In genomic region chr10:103078309-103078615, GRCh38 we compare ENCODE assay signal across 16 cellular contexts.
DNase-seq lines count a peak whose midpoint lies in the region; ATAC-seq and TF ChIP-seq lines count a peak whose summit lies in the region.
"Had no signal": no experiment of that assay in that cellular context is flagged by ENCODE, and none has a peak within 500 bp of the region (broad histone marks: within the 10 kb centered on the region; RNA-seq: fewer than 3 reads in every experiment).

No MANE protein-coding gene starts in this region.

- H3K9me3 ChIP-seq in ascending aorta: no peaks in the 10 kb centered on the region
- no peaks in the 10 kb centered on the region for H3K9me3 ChIP-seq in esophagus muscularis mucosa
- H3K9me3 ChIP-seq in thoracic aorta: no peaks in the 10 kb centered on the region
- H3K9me3 ChIP-seq: HAP-1 had no signal

- no peak for TF ChIP-seq EP300 in esophagus muscularis mucosa (IDR thresholded peaks at IDR 0.05)

- no peaks in the 10 kb centered on the region for H3K27me3 ChIP-seq in ascending aorta
- H3K27me3 ChIP-seq in esophagus muscularis mucosa: no peaks in the 10 kb centered on the region
- no peaks in the 10 kb centered on the region for H3K27me3 ChIP-seq in thoracic aorta (replicated peaks; ENCODE audit: insufficient read depth)

- no peak for DNase-seq in ascending aorta (ENCODE audit: low spot score in 2 of 2)
- peak; percentile 68 for DNase-seq in esophagus muscularis mucosa (ENCODE audit: extremely low spot score)
- DNase-seq in osteocyte (ENCODE audit: extremely low spot score, unreplicated experiment): peak; percentile 69
- no peak for DNase-seq in thoracic aorta (ENCODE audit: low spot score)
- no peak for DNase-seq in head of caudate nucleus
- no peak for DNase-seq in putamen (ENCODE audit: low spot score)
- no peak for DNase-seq in NCI-H1930 (lab: John Stamatoyannopoulos, UW)
- no peak for DNase-seq in C1 segment of cervical spinal cord (lab: John Stamatoyannopoulos, UW)
- DNase-seq: CD4-positive, alpha-beta memory T cell; DMS79; HFFc6 had no signal

- TF ChIP-seq CTCF in ascending aorta (IDR thresholded peaks at IDR 0.05): no peak
- no peak for TF ChIP-seq CTCF in esophagus muscularis mucosa (IDR thresholded peaks at IDR 0.05)
- TF ChIP-seq CTCF in osteocyte (IDR thresholded peaks at IDR 0.05): no peak
- TF ChIP-seq CTCF in thoracic aorta (IDR thresholded peaks at IDR 0.05): no peak

- intact Hi-C loops in ascending aorta (cut with DNase I) (loop anchor here (5.0 kb wide), 1 partner anchor 164 kb away; no protein-coding TSS in a partner anchor), esophagus muscularis mucosa (cut with DNase I) (loop anchor here (10.0 kb wide), 1 partner anchor 167 kb away; the partner anchor contains the start of gene RPEL1), head of caudate nucleus (cut with DNase I) (loop anchor here (10.0 kb wide), 1 partner anchor 343 kb away; no protein-coding TSS in a partner anchor)

- H3K4me1 Mint-ChIP-seq in osteocyte (ENCODE audit: unreplicated experiment): no peaks in the 10 kb centered on the region
- H3K4me1 Mint-ChIP-seq: B cell; CD4-positive, alpha-beta memory T cell had no signal

- WGBS in esophagus muscularis mucosa: 76% methylated on average over 3 of the region's 3 CpGs

- no peaks in the 10 kb centered on the region for H3K27me3 Mint-ChIP-seq in osteocyte (ENCODE audit: unreplicated experiment)
- H3K27me3 Mint-ChIP-seq: B cell; CD4-positive, alpha-beta memory T cell had no signal

- peaks cover 19% of the 10 kb centered on the region for H3K36me3 Mint-ChIP-seq in osteocyte (ENCODE audit: unreplicated experiment)

- no peaks in the 10 kb centered on the region for H3K9me3 Mint-ChIP-seq in osteocyte (ENCODE audit: unreplicated experiment)
- H3K9me3 Mint-ChIP-seq: CD4-positive, alpha-beta memory T cell; HFFc6 had no signal

- H3K27ac ChIP-seq in ascending aorta: peak overlapping the region; percentile 59 to 71
- H3K27ac ChIP-seq in esophagus muscularis mucosa (replicated peaks in 1 of 4): no peak overlapping the region
- H3K27ac ChIP-seq in thoracic aorta: peak overlapping the region; percentile 63 to 72
- H3K27ac ChIP-seq: C4-2B had no signal

- H3K4me3 Mint-ChIP-seq in osteocyte (ENCODE audit: unreplicated experiment): no peak overlapping the region
- H3K4me3 Mint-ChIP-seq: B cell; CD4-positive, alpha-beta memory T cell; HFFc6 had no signal

- TF ChIP-seq POLR2A in esophagus muscularis mucosa (IDR thresholded peaks at IDR 0.05; ENCODE audit: low read depth): no peak

- H3K4me1 ChIP-seq in ascending aorta (peaks cover 0 to 11% of the 10 kb centered on the region in 2 donors), esophagus muscularis mucosa (no peaks in the 10 kb centered on the region), thoracic aorta (ENCODE audit: control insufficient read depth in 1 of 2, low read depth in 2 of 2) (peaks cover 5 to 16% of the 10 kb centered on the region in 2 donors)
- H3K4me1 ChIP-seq: HAP-1 had no signal

- no peak for ATAC-seq in thoracic aorta (ENCODE audit: insufficient number of reproducible peaks, low FRiP score, low read depth)
- ATAC-seq: GM12878, HepG2 had no signal

- H3K4me3 ChIP-seq in ascending aorta (peak overlapping the region in 1 of 2 donors; percentile 8), esophagus muscularis mucosa (no peak overlapping the region), thoracic aorta (peak overlapping the region; percentile 41)
- H3K4me3 ChIP-seq: GM12878, HAP-1 had no signal

- peaks cover 12 to 39% of the 10 kb centered on the region in 2 donors for H3K36me3 ChIP-seq in ascending aorta
- peaks cover 9 to 59% (median 33%) of the 10 kb centered on the region in 4 donors for H3K36me3 ChIP-seq in esophagus muscularis mucosa
- peaks cover 12% of the 10 kb centered on the region for H3K36me3 ChIP-seq in thoracic aorta
- H3K36me3 ChIP-seq: HAP-1 had no signal

- H3K27ac Mint-ChIP-seq in osteocyte (ENCODE audit: unreplicated experiment): no peak overlapping the region
- H3K27ac Mint-ChIP-seq: B cell, HFFc6 had no signal

Comparison
In these comparisons a context has a peak if more than half of its experiments do, and no peak if none do; other contexts are left out.
1. DNase-seq: peak in esophagus muscularis mucosa (single experiment) and osteocyte (single experiment); none in ascending aorta (0 of 2), thoracic aorta (single experiment), head of caudate nucleus (0 of 42), putamen (single experiment), NCI-H1930 (0 of 2) and C1 segment of cervical spinal cord (0 of 14).
2. H3K27ac ChIP-seq: peak in ascending aorta (2 of 2) and thoracic aorta (2 of 2); none in esophagus muscularis mucosa (0 of 4).